1 cellular context compared by ENCODE assay signal in genomic region chr6:100456178-100456880, GRCh38.
TF ChIP-seq lines count a peak whose summit lies in the region.

No MANE protein-coding gene starts in this region.

TF ChIP-seq in liver, 16 proteins besides CTCF, POLR2A, EP300 and RAD21 (continued from another document):
- TF ChIP-seq ZBTB33 (IDR thresholded peaks at IDR 0.05) (no peak), HNF4G (IDR thresholded peaks at IDR 0.05) (no peak), MAX (IDR thresholded peaks at IDR 0.05) (no peak), FOXA1 (IDR thresholded peaks at IDR 0.05) (no peak), JUND (IDR thresholded peaks at IDR 0.05) (no peak), RXRA (IDR thresholded peaks at IDR 0.05) (no peak), SP1 (IDR thresholded peaks at IDR 0.05) (no peak)
